19 cellular contexts compared by ENCODE assay signal in genomic region chr2:233068762-233069418, GRCh38. TPM values are rescaled to one million over a fixed set of nuclear protein-coding genes. Genes with fewer than 3 reads are reported as not detected.
DNase-seq lines count a peak whose midpoint lies in the region; ATAC-seq and TF ChIP-seq lines count a peak whose summit lies in the region.
"Had no signal": no experiment of that assay in that cellular context is flagged by ENCODE, and none has a peak within 500 bp of the region (broad histone marks: within the 10 kb centered on the region; RNA-seq: fewer than 3 reads in every experiment).

No MANE protein-coding gene starts in this region.

- CTCF ChIA-PET in activated CD8-positive, alpha-beta memory T cell treated with anti-CD3 and anti-CD28 coated beads, Interleukin-2, amount 10 ng/mL, durations not matched to agents 7 days and 5 days (lab: Charles Lee) = no interaction called here

- H3K4me3 ChIP-seq in Peyer's patch = no peak overlapping the region
- H3K4me3 ChIP-seq in effector memory CD4-positive, alpha-beta T cell (ENCODE audit: insufficient read depth, low read depth, low read length, poor library complexity, severe bottlenecking) = no peak overlapping the region
- H3K4me3 ChIP-seq: gastrocnemius medialis, MG63, neural progenitor cell had no signal

- no peak for TF ChIP-seq POLR2A in Peyer's patch (IDR thresholded peaks at IDR 0.05)

- TF ChIP-seq CTCF in Peyer's patch (IDR thresholded peaks at IDR 0.05) = no peak

- peak overlapping the region; percentile 4 for H3K27ac Mint-ChIP-seq in activated CD8-positive, alpha-beta memory T cell treated with anti-CD3 and anti-CD28 coated beads, Interleukin-2, amount 10 ng/mL, durations not matched to agents 7 days and 5 days
- peak overlapping the region; percentile 77 for H3K27ac Mint-ChIP-seq in stimulated activated memory B cell treated with anti-CD40 and anti-IgM and Interleukin-4, amounts not matched to agents 10 μg/mL and 1 μg/mL and 100 μg/mL, for 72 hours
- H3K27ac Mint-ChIP-seq: activated naive CD4-positive, alpha-beta T cell treated with anti-CD3 and anti-CD28 coated beads, Interleukin-2, amount 10 ng/mL, durations not matched to agents 7 days and 5 days; neural progenitor cell had no signal

- peak overlapping the region in 2 of 4 donors; percentile 64 to 79 for H3K27ac ChIP-seq in Peyer's patch
- H3K27ac ChIP-seq in effector memory CD4-positive, alpha-beta T cell (ENCODE audit: insufficient read depth, low read length, poor library complexity, severe bottlenecking) = peak overlapping the region; percentile 10
- H3K27ac ChIP-seq: gastrocnemius medialis, neural progenitor cell, RWPE1 had no signal

- H3K4me1 ChIP-seq in Peyer's patch = peaks cover 0 to 26% (median 17%) of the 10 kb centered on the region in 4 donors
- H3K4me1 ChIP-seq in effector memory CD4-positive, alpha-beta T cell (ENCODE audit: control insufficient read depth, insufficient read depth, low read length, poor library complexity, severe bottlenecking) = peaks cover 30% of the 10 kb centered on the region
- H3K4me1 ChIP-seq: neural progenitor cell had no signal

- H3K4me3 Mint-ChIP-seq in activated CD8-positive, alpha-beta memory T cell treated with anti-CD3 and anti-CD28 coated beads, Interleukin-2, amount 10 ng/mL, durations not matched to agents 7 days and 5 days = no peak overlapping the region
- H3K4me3 Mint-ChIP-seq in stimulated activated memory B cell treated with anti-CD40 and anti-IgM and Interleukin-4, amounts not matched to agents 10 μg/mL and 1 μg/mL and 100 μg/mL, for 72 hours = peak overlapping the region; percentile 77
- H3K4me3 Mint-ChIP-seq: activated naive CD4-positive, alpha-beta T cell treated with anti-CD3 and anti-CD28 coated beads, Interleukin-2, amount 10 ng/mL, durations not matched to agents 7 days and 5 days; neural progenitor cell had no signal

- intact Hi-C loops in Right ventricle myocardium inferior (cut with DNase I) = no loop called here

- ATAC-seq in activated CD8-positive, alpha-beta memory T cell treated with anti-CD3 and anti-CD28 coated beads, Interleukin-2, amount 10 ng/mL, durations not matched to agents 7 days and 5 days = no peak
- peak; percentile 65 for ATAC-seq in stimulated activated memory B cell treated with anti-CD40 and anti-IgM and Interleukin-4, amounts not matched to agents 10 μg/mL and 1 μg/mL and 100 μg/mL, for 72 hours
- ATAC-seq in Right ventricle myocardium inferior = no peak
- ATAC-seq: gastrocnemius medialis had no signal

- peaks cover 73% of the 10 kb centered on the region for H3K36me3 Mint-ChIP-seq in activated CD8-positive, alpha-beta memory T cell treated with anti-CD3 and anti-CD28 coated beads, Interleukin-2, amount 10 ng/mL, durations not matched to agents 7 days and 5 days
- H3K36me3 Mint-ChIP-seq in stimulated activated memory B cell treated with anti-CD40 and anti-IgM and Interleukin-4, amounts not matched to agents 10 μg/mL and 1 μg/mL and 100 μg/mL, for 72 hours = peaks cover 61% of the 10 kb centered on the region
- H3K36me3 Mint-ChIP-seq: neural progenitor cell had no signal

- H3K36me3 ChIP-seq in Peyer's patch = no peaks in the 10 kb centered on the region
- H3K36me3 ChIP-seq in effector memory CD4-positive, alpha-beta T cell (ENCODE audit: control insufficient read depth, insufficient read depth, low read length) = peaks cover 34% of the 10 kb centered on the region
- H3K36me3 ChIP-seq: gastrocnemius medialis, MG63, neural progenitor cell had no signal

- no peaks in the 10 kb centered on the region for H3K9me3 ChIP-seq in Peyer's patch
- no peaks in the 10 kb centered on the region for H3K9me3 ChIP-seq in effector memory CD4-positive, alpha-beta T cell (ENCODE audit: control insufficient read depth, low read length)

- no peaks in the 10 kb centered on the region for H3K27me3 ChIP-seq in Peyer's patch
- no peaks in the 10 kb centered on the region for H3K27me3 ChIP-seq in effector memory CD4-positive, alpha-beta T cell (replicated peaks; ENCODE audit: control insufficient read depth, insufficient read depth, low read length, poor library complexity, severe bottlenecking)
- H3K27me3 ChIP-seq: gastrocnemius medialis, MG63, neural progenitor cell had no signal

- no peaks in the 10 kb centered on the region for H3K27me3 Mint-ChIP-seq in activated CD8-positive, alpha-beta memory T cell treated with anti-CD3 and anti-CD28 coated beads, Interleukin-2, amount 10 ng/mL, durations not matched to agents 7 days and 5 days
- no peaks in the 10 kb centered on the region for H3K27me3 Mint-ChIP-seq in stimulated activated memory B cell treated with anti-CD40 and anti-IgM and Interleukin-4, amounts not matched to agents 10 μg/mL and 1 μg/mL and 100 μg/mL, for 72 hours
- H3K27me3 Mint-ChIP-seq: activated naive CD4-positive, alpha-beta T cell treated with anti-CD3 and anti-CD28 coated beads, Interleukin-2, amount 10 ng/mL, durations not matched to agents 7 days and 5 days had no signal

- peaks cover 63% of the 10 kb centered on the region for H3K4me1 Mint-ChIP-seq in activated CD8-positive, alpha-beta memory T cell treated with anti-CD3 and anti-CD28 coated beads, Interleukin-2, amount 10 ng/mL, durations not matched to agents 7 days and 5 days
- H3K4me1 Mint-ChIP-seq in stimulated activated memory B cell treated with anti-CD40 and anti-IgM and Interleukin-4, amounts not matched to agents 10 μg/mL and 1 μg/mL and 100 μg/mL, for 72 hours = peaks cover 79% of the 10 kb centered on the region
- H3K4me1 Mint-ChIP-seq: neural progenitor cell had no signal

- H3K9me3 Mint-ChIP-seq in activated CD8-positive, alpha-beta memory T cell treated with anti-CD3 and anti-CD28 coated beads, Interleukin-2, amount 10 ng/mL, durations not matched to agents 7 days and 5 days (ENCODE audit: low read depth) = peaks cover 4% of the 10 kb centered on the region
- H3K9me3 Mint-ChIP-seq in stimulated activated memory B cell treated with anti-CD40 and anti-IgM and Interleukin-4, amounts not matched to agents 10 μg/mL and 1 μg/mL and 100 μg/mL, for 72 hours = peaks cover 3% of the 10 kb centered on the region

- DNase-seq in activated CD8-positive, alpha-beta memory T cell treated with anti-CD3 and anti-CD28 coated beads, Interleukin-2, amount 10 ng/mL, durations not matched to agents 7 days and 5 days = no peak
- no peak for DNase-seq in activated CD8-positive, alpha-beta memory T cell treated with anti-CD3 and anti-CD28 coated beads, Interleukin-2, amount 50 U/mL, for 48 hours
- DNase-seq in Peyer's patch = peak; percentile 32 to 77 (median 69)
- no peak for DNase-seq in effector memory CD4-positive, alpha-beta T cell
- no peak for DNase-seq in DMS114 treated with DMSO at 0.1 percent for 48 hours (lab: John Stamatoyannopoulos, UW; ENCODE audit: unreplicated experiment)
- DNase-seq in NCI-H1092 (lab: John Stamatoyannopoulos, UW) = no peak
- DNase-seq in Right ventricle myocardium inferior (ENCODE audit: missing footprints) = no peak
- DNase-seq: activated naive CD4-positive, alpha-beta T cell treated with anti-CD3 and anti-CD28 coated beads, Interleukin-2, amount 10 ng/mL, durations not matched to agents 7 days and 5 days; caudate nucleus; gastrocnemius medialis; MG63; NCI-H2029; NCI-H69; stimulated activated CD4-positive, alpha-beta T cell treated with anti-CD3 and anti-CD28 coated beads, Interleukin-4, amount 100 ng/mL, for 4 hours had no signal

RNA-seq across cellular contexts. Expression of gene INPP5D, which starts 8.7 kb away (rescaled TPM):
- 100 to 1,000 TPM; 140 to 152 TPM for total RNA-seq in activated CD8-positive, alpha-beta memory T cell treated with anti-CD3 and anti-CD28 coated beads, Interleukin-2, amount 10 ng/mL, durations not matched to agents 7 days and 5 days
- total RNA-seq in Peyer's patch = 100 to 1,000 TPM in 1 of 4 donors, 10 to 100 TPM in 3; 11.6 to 333 (median 26.2) TPM
- total RNA-seq in Right ventricle myocardium inferior = 5.2 TPM

RNA-seq across cellular contexts. Expression of gene NEU2, which starts 36.4 kb away (rescaled TPM):
- not detected for total RNA-seq in activated CD8-positive, alpha-beta memory T cell treated with anti-CD3 and anti-CD28 coated beads, Interleukin-2, amount 10 ng/mL, durations not matched to agents 7 days and 5 days
- not detected for total RNA-seq in Peyer's patch
- total RNA-seq in Right ventricle myocardium inferior = not detected
- total RNA-seq: A673, gastrocnemius medialis, lung microvascular endothelial cell had no signal

RNA-seq across cellular contexts. Expression of gene NGEF, which starts 55.8 kb away (rescaled TPM):
- total RNA-seq in activated CD8-positive, alpha-beta memory T cell treated with anti-CD3 and anti-CD28 coated beads, Interleukin-2, amount 10 ng/mL, durations not matched to agents 7 days and 5 days = not detected
- total RNA-seq in Peyer's patch (100 to 1,000 TPM in 2 of 4 donors, 10 to 100 TPM in 2; 54.5 to 116 (median 98.1) TPM), Right ventricle myocardium inferior (0.51 TPM)
- total RNA-seq: lung microvascular endothelial cell had no signal

Comparison
In these comparisons a context has a peak if more than half of its experiments do, and no peak if none do; other contexts are left out.
1. DNase-seq: peak in Peyer's patch (3 of 3); none in activated CD8-positive, alpha-beta memory T cell treated with anti-CD3 and anti-CD28 coated beads, Interleukin-2, amount 10 ng/mL, durations not matched to agents 7 days and 5 days (single experiment), activated CD8-positive, alpha-beta memory T cell treated with anti-CD3 and anti-CD28 coated beads, Interleukin-2, amount 50 U/mL, for 48 hours (single experiment), effector memory CD4-positive, alpha-beta T cell (0 of 3), DMS114 treated with DMSO at 0.1 percent for 48 hours (single experiment), NCI-H1092 (single experiment) and Right ventricle myocardium inferior (single experiment).
2. RNA of gene NGEF, which starts 55.8 kb away (total RNA-seq): 54.5 to 116 TPM in Peyer's patch; 0.51 TPM in Right ventricle myocardium inferior (single experiment) and not detected in activated CD8-positive, alpha-beta memory T cell treated with anti-CD3 and anti-CD28 coated beads, Interleukin-2, amount 10 ng/mL, durations not matched to agents 7 days and 5 days; every median in the first group is over 10 times any median in the second.